19 cellular contexts compared by ENCODE assay signal in the genomic region with DNA sequence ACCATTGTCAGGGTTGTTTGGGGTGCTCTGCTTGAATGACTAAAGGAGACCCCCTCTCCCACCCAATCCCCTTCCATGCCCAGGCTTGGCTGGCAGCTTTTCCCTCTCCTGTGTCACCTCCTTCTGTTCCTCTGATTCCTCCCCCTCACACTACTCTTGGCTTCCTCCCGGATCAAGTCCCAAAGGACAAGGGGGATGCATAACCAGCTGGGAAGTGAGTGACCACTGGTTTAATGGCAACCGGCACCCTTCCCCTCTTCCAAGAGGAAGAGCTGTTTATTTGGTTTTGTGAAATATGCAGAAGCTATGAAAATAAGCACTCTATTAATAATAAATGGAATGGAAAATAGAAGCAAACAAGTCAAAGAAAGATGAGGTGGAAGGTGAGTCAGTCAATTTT.
A peak's percentile ranks its signal among the peaks of the same experiment; 100 is the strongest.
DNase-seq lines count a peak whose midpoint lies in the region; ATAC-seq and TF ChIP-seq lines count a peak whose summit lies in the region.
"Had no signal": no experiment of that assay in that cellular context is flagged by ENCODE, and none has a peak within 500 bp of the region (broad histone marks: within the 10 kb centered on the region; RNA-seq: fewer than 3 reads in every experiment).

No MANE protein-coding gene starts in this region.

- peak overlapping the region; percentile 26 to 54 for H3K18ac ChIP-seq in mesenchymal stem cell (ENCODE audit: low read depth in 1 of 2, low read length in 2 of 2)

- no peak overlapping the region for H3K4ac ChIP-seq in mesenchymal stem cell (ENCODE audit: low read depth in 1 of 2, low read length in 2 of 2)

- H3K9me3 ChIP-seq in heart left ventricle (peaks cover 0 to 8% (median 0%) of the 10 kb centered on the region in 12 donors), esophagus (ENCODE audit: control insufficient read depth in 2 of 2, insufficient read depth in 1 of 2, low read depth in 1 of 2, low read length in 1 of 2) (no peaks in the 10 kb centered on the region), mesenchymal stem cell (ENCODE audit: control insufficient read depth, low read length) (no peaks in the 10 kb centered on the region), esophagus muscularis mucosa (no peaks in the 10 kb centered on the region)
- H3K9me3 ChIP-seq: Caco-2 had no signal

- peak overlapping the region; percentile 9 for H2AK5ac ChIP-seq in mesenchymal stem cell (ENCODE audit: low read length, severe bottlenecking)

- H2BK15ac ChIP-seq in mesenchymal stem cell (ENCODE audit: low read depth, poor library complexity, severe bottlenecking), result no peak overlapping the region

- H3K79me1 ChIP-seq in mesenchymal stem cell (replicated peaks; ENCODE audit: low read length, poor library complexity, severe bottlenecking), result no peaks in the 10 kb centered on the region

- peak overlapping the region; percentile 49 to 76 for H2BK12ac ChIP-seq in mesenchymal stem cell (ENCODE audit: low read length in 2 of 2)

- H3K9ac ChIP-seq in mesenchymal stem cell (ENCODE audit: low read length), result no peak overlapping the region

- H3K4me3 ChIP-seq in heart left ventricle (no peak overlapping the region), esophagus (ENCODE audit: low read depth in 1 of 2, low read length in 2 of 2) (no peak overlapping the region), mesenchymal stem cell (ENCODE audit: insufficient read depth in 1 of 2, low read depth in 1 of 2, low read length in 2 of 2) (no peak overlapping the region), esophagus muscularis mucosa (no peak overlapping the region)

- H3K36me3 ChIP-seq in heart left ventricle (no peaks in the 10 kb centered on the region), esophagus (ENCODE audit: control insufficient read depth in 2 of 2, insufficient read depth in 2 of 2, low read length in 1 of 2) (no peaks in the 10 kb centered on the region), mesenchymal stem cell (ENCODE audit: control insufficient read depth in 1 of 2, insufficient read depth in 2 of 2, low read depth in 1 of 2, low read length in 2 of 2) (no peaks in the 10 kb centered on the region), esophagus muscularis mucosa (no peaks in the 10 kb centered on the region)

- TF ChIP-seq EP300 in esophagus muscularis mucosa (IDR thresholded peaks at IDR 0.05), result no peak

- H3K4me1 Mint-ChIP-seq in activated naive CD8-positive, alpha-beta T cell treated with anti-CD3 and anti-CD28 coated beads, Interleukin-2, amount 50 U/mL, for 24 hours, result no peaks in the 10 kb centered on the region
- H3K4me1 Mint-ChIP-seq: B cell; CD4-positive, CD25-positive, alpha-beta regulatory T cell; IgD-negative memory B cell had no signal

- H3K36me3 Mint-ChIP-seq in activated naive CD8-positive, alpha-beta T cell treated with anti-CD3 and anti-CD28 coated beads, Interleukin-2, amount 50 U/mL, for 24 hours (ENCODE audit: low read depth), result no peaks in the 10 kb centered on the region
- H3K36me3 Mint-ChIP-seq: CD4-positive, CD25-positive, alpha-beta regulatory T cell; IgD-negative memory B cell had no signal

- H3K27me3 Mint-ChIP-seq in activated naive CD8-positive, alpha-beta T cell treated with anti-CD3 and anti-CD28 coated beads, Interleukin-2, amount 50 U/mL, for 24 hours, result peaks cover 7% of the 10 kb centered on the region

- no peak overlapping the region for H2BK5ac ChIP-seq in mesenchymal stem cell (ENCODE audit: low read depth, low read length, poor library complexity, severe bottlenecking)

- ATAC-seq in heart left ventricle, result peak in 1 of 4 donors; percentile 19
- no peak for ATAC-seq in HG03457 (IDR thresholded peaks at IDR 0.05; ENCODE audit: unreplicated experiment)
- no peak for ATAC-seq in activated naive CD8-positive, alpha-beta T cell treated with anti-CD3 and anti-CD28 coated beads, Interleukin-2, amount 50 U/mL, for 24 hours
- ATAC-seq: Panc1 had no signal

- H3K27ac ChIP-seq in heart left ventricle (peak overlapping the region in 7 of 12 donors; percentile 2 to 66 (median 13)), esophagus (ENCODE audit: low read depth in 2 of 2, low read length in 1 of 2) (peak overlapping the region; percentile 39 to 40), mesenchymal stem cell (ENCODE audit: low read length, poor library complexity, severe bottlenecking) (peak overlapping the region; percentile 0), esophagus muscularis mucosa (replicated peaks in 1 of 4) (peak overlapping the region in 1 of 4 donors; percentile 55)
- H3K27ac ChIP-seq: 22Rv1, HL-60 had no signal

- DNase-seq in heart left ventricle, result no peak
- DNase-seq in cardiac septum (ENCODE audit: low spot score), result no peak
- DNase-seq in mesenchymal stem cell, result no peak
- no peak for DNase-seq in esophagus muscularis mucosa (ENCODE audit: extremely low spot score)
- DNase-seq in NCI-H2107 (lab: John Stamatoyannopoulos, UW), result no peak
- no peak for DNase-seq in activated naive CD8-positive, alpha-beta T cell treated with anti-CD3 and anti-CD28 coated beads, Interleukin-2, amount 50 U/mL, for 24 hours
- DNase-seq: Caco-2; CD4-positive, CD25-positive, alpha-beta regulatory T cell; HCEC 1CT; Kasumi-1; NCI-H187 treated with DMSO at 0.1 percent for 48 hours; NCI-H524 had no signal

- no peak overlapping the region for H3K23ac ChIP-seq in mesenchymal stem cell (ENCODE audit: low read length in 2 of 2)

- H4K8ac ChIP-seq in mesenchymal stem cell (ENCODE audit: low read length), result no peak overlapping the region

- H3K4me1 ChIP-seq in heart left ventricle (peaks cover 0 to 27% (median 14%) of the 10 kb centered on the region in 12 donors), esophagus (ENCODE audit: control insufficient read depth in 2 of 2, insufficient read depth in 2 of 2, low read length in 1 of 2) (peaks cover 2 to 16% of the 10 kb centered on the region in 2 donors), mesenchymal stem cell (ENCODE audit: control insufficient read depth, insufficient read depth, low read depth, low read length) (peaks cover 10% of the 10 kb centered on the region), esophagus muscularis mucosa (peaks cover 10 to 22% (median 20%) of the 10 kb centered on the region in 4 donors)
- H3K4me1 ChIP-seq: Caco-2 had no signal

- intact Hi-C loops in heart left ventricle (cut with DNase I) (loop anchor here in 7 of 10 donors (5.0 to 10.0 kb wide), 6 partner anchors 125 to 442 kb away; no protein-coding TSS in a partner anchor), cardiac septum (cut with DNase I) (loop anchor here (5.0 kb wide), 3 partner anchors 65 to 375 kb away; no protein-coding TSS in a partner anchor), esophagus muscularis mucosa (cut with DNase I) (no loop called here)

- 24 to 59% (median 42%) methylated on average over 2 of the region's 2 CpGs for WGBS in heart left ventricle, 4 donors
- 37 to 62% methylated on average over 2 of the region's 2 CpGs for whole genome bisulfite sequencing in esophagus, 2 donors
- 21% methylated on average over 2 of the region's 2 CpGs for WGBS in mesenchymal stem cell
- WGBS in esophagus muscularis mucosa, result 27% methylated on average over 2 of the region's 2 CpGs

- no peak overlapping the region for H2AFZ ChIP-seq in mesenchymal stem cell (ENCODE audit: low read depth, low read length)

- no peak overlapping the region for H3K27ac Mint-ChIP-seq in activated naive CD8-positive, alpha-beta T cell treated with anti-CD3 and anti-CD28 coated beads, Interleukin-2, amount 50 U/mL, for 24 hours
- H3K27ac Mint-ChIP-seq: B cell; CD4-positive, CD25-positive, alpha-beta regulatory T cell; IgD-negative memory B cell had no signal

- H3K4me2 ChIP-seq in mesenchymal stem cell (ENCODE audit: low read length, poor library complexity, severe bottlenecking), result no peak overlapping the region

- H3K27me3 ChIP-seq in heart left ventricle, result no peaks in the 10 kb centered on the region
- H3K27me3 ChIP-seq in esophagus (ENCODE audit: control insufficient read depth in 1 of 2, insufficient read depth in 2 of 2, low read length in 2 of 2), result no peaks in the 10 kb centered on the region
- peaks cover 0 to 3% of the 10 kb centered on the region in 2 experiments for H3K27me3 ChIP-seq in mesenchymal stem cell (ENCODE audit: control insufficient read depth in 1 of 2, insufficient read depth in 1 of 2, low read length in 2 of 2)
- no peaks in the 10 kb centered on the region for H3K27me3 ChIP-seq in esophagus muscularis mucosa

- peak overlapping the region; percentile 23 for H4K91ac ChIP-seq in mesenchymal stem cell (ENCODE audit: low read length)

- TF ChIP-seq POLR2A in heart left ventricle (IDR thresholded peaks at IDR 0.05) (no peak), esophagus muscularis mucosa (IDR thresholded peaks at IDR 0.05; ENCODE audit: low read depth) (no peak)

- H3K14ac ChIP-seq in mesenchymal stem cell (ENCODE audit: low read length in 2 of 2), result peak overlapping the region in 1 of 2 experiments; percentile 88

- no peaks in the 10 kb centered on the region for H3K9me3 Mint-ChIP-seq in activated naive CD8-positive, alpha-beta T cell treated with anti-CD3 and anti-CD28 coated beads, Interleukin-2, amount 50 U/mL, for 24 hours

- H2BK120ac ChIP-seq in mesenchymal stem cell (ENCODE audit: low read depth, low read length), result peak overlapping the region; percentile 50

- no peak overlapping the region for H3K4me3 Mint-ChIP-seq in activated naive CD8-positive, alpha-beta T cell treated with anti-CD3 and anti-CD28 coated beads, Interleukin-2, amount 50 U/mL, for 24 hours
- H3K4me3 Mint-ChIP-seq: B cell; CD4-positive, CD25-positive, alpha-beta regulatory T cell; IgD-negative memory B cell had no signal

- no peak for TF ChIP-seq CTCF in heart left ventricle (IDR thresholded peaks at IDR 0.05)
- no peak for TF ChIP-seq CTCF in esophagus muscularis mucosa (IDR thresholded peaks at IDR 0.05)
